ENCODE assay signal across 10 cellular contexts in the genomic region with DNA sequence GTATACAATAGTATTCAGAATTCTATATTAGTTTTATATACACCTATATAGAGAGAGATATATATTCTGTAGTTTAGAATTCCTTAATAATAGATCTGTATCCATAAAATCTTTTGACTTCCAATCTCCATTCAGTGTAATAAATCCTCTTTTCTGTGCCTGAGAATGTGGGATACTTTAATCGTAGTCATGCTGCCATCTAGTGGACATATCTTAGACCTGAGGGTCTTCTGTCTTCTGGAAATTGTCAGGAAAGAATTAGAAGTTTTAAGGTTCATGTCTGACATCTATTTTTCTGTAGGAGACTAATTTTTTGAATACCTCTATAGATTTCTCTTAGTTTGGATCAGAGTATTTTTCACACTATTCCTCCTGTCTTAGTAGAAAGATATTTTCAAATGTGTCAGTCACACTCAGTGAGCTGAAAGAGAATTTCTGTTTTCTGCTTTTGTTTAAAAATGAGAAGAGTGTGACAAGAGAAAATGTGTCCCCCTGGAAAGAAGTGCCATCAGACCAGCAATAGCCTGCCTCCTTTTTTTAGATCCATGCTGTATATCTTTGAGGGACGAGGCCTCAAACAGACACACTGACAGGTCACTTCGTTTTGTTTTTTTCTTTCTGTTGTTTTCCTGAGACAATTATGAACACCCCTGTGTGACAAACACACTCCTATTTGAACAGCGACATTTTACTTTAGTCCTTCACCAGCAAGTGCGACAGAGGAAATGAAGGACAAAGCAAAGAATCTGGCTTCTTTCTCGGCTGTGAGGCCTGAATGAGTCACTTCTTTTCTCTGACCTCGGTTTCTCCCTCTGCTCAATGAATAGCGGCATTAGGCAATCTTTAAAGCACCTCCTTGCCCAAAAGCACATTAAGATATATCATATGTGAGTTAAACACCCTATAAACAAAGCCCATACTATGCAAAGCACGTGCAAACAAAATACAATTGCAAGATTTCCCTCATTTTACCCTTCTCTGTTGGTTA.
DNase-seq lines count a peak whose midpoint lies in the region; ATAC-seq and TF ChIP-seq lines count a peak whose summit lies in the region.
"Had no signal": no experiment of that assay in that cellular context is flagged by ENCODE, and none has a peak within 500 bp of the region (broad histone marks: within the 10 kb centered on the region; RNA-seq: fewer than 3 reads in every experiment).

No MANE protein-coding gene starts in this region.

- H3K36me3 ChIP-seq in Caco-2 (ENCODE audit: control insufficient read depth, insufficient read depth, low read length): no peaks in the 10 kb centered on the region
- H3K36me3 ChIP-seq: SJSA1 had no signal

- no peaks in the 10 kb centered on the region for H3K4me1 Mint-ChIP-seq in Caco-2 (ENCODE audit: low read depth, unreplicated experiment)

- peaks cover 16% of the 10 kb centered on the region for H3K27me3 Mint-ChIP-seq in Caco-2 (ENCODE audit: insufficient read depth, unreplicated experiment)

- no peak overlapping the region for H3K27ac Mint-ChIP-seq in Caco-2 (ENCODE audit: unreplicated experiment)

- no peaks in the 10 kb centered on the region for H3K4me1 ChIP-seq in Caco-2
- H3K4me1 ChIP-seq: SJSA1 had no signal

- TF ChIP-seq CTCF in Caco-2 (IDR thresholded peaks at IDR 0.05; ENCODE audit: insufficient read depth in 1 of 2, low read depth in 1 of 2, low read length in 1 of 2, severe bottlenecking in 1 of 2, unreplicated experiment in 1 of 2): peak; percentile 55 to 65
- peak; percentile 76 for TF ChIP-seq CTCF in fibroblast of pulmonary artery (IDR thresholded peaks at IDR 0.05; ENCODE audit: low read length, missing control alignments)
- TF ChIP-seq CTCF in lower leg skin (IDR thresholded peaks at IDR 0.05): no peak

- ATAC-seq in GM19463 (IDR thresholded peaks at IDR 0.05; ENCODE audit: unreplicated experiment) (peak; percentile 66), GM21367 (IDR thresholded peaks at IDR 0.05; ENCODE audit: unreplicated experiment) (no peak)

- DNase-seq in Caco-2 (peak in 1 of 2 experiments; percentile 46), NAMALWA (ENCODE audit: low spot score) (peak; percentile 59), SK-MEL-5 (ENCODE audit: low read depth, low spot score) (peak; percentile 78), fibroblast of pulmonary artery (ENCODE audit: low read depth) (peak; percentile 75), pulmonary artery endothelial cell (ENCODE audit: low read depth, low spot score) (peak; percentile 20), lower leg skin (ENCODE audit: low spot score in 2 of 2) (no peak)
- DNase-seq: right cardiac atrium had no signal

- no peaks in the 10 kb centered on the region for H3K9me3 ChIP-seq in Caco-2
- H3K9me3 ChIP-seq: SJSA1 had no signal

- POLR2A ChIA-PET in Caco-2 (lab: Charles Lee): no interaction called here

- no TSS peak for BruUV-seq in Caco-2 (replicated peaks; lab: Mats Ljungman, UMichigan)

- no peaks in the 10 kb centered on the region; the same call in 1 of the 2 replicates for H3K27me3 ChIP-seq in Caco-2 (replicated peaks; ENCODE audit: control insufficient read depth, insufficient read depth, low read length)
- H3K27me3 ChIP-seq: SJSA1 had no signal

- H3K4me3 ChIP-seq in Caco-2 (ENCODE audit: low read depth, low read length) (no peak overlapping the region), fibroblast of pulmonary artery (replicated peaks; ENCODE audit: low read depth, low read length) (no peak overlapping the region), lower leg skin (ENCODE audit: low read depth, poor library complexity, severe bottlenecking) (no peak overlapping the region)
- H3K4me3 ChIP-seq: SJSA1 had no signal

- in situ Hi-C loops in SK-MEL-5 (cut with HindIII; ENCODE audit: low pct_unique_long_range_greater_than_20kb, low sequenced_read_pairs): no loop called here

- no peaks in the 10 kb centered on the region for H3K9me3 Mint-ChIP-seq in Caco-2 (ENCODE audit: unreplicated experiment)

- H3K4me3 Mint-ChIP-seq in Caco-2 (ENCODE audit: unreplicated experiment): no peak overlapping the region

- intact Hi-C loops in Caco-2 (cut with micrococcal nuclease; ENCODE audit: unreplicated experiment) (loop anchor here (1.0 kb wide), 3 partner anchors 91 to 280 kb away; no protein-coding TSS in a partner anchor), lower leg skin (cut with DNase I; ENCODE audit: low total_unique reads) (no loop called here)

- no peak for TF ChIP-seq POLR2A in lower leg skin (IDR thresholded peaks at IDR 0.05)

- CTCF ChIA-PET in Caco-2 (lab: Charles Lee): interaction anchor here (0.9 to 1.3 kb wide), 2 partner anchors 151 to 152 kb away, joined by 3 to 9 read pairs; no protein-coding TSS in a partner anchor

- no peaks in the 10 kb centered on the region for H3K36me3 Mint-ChIP-seq in Caco-2 (ENCODE audit: insufficient read depth, unreplicated experiment)

- WGBS in lower leg skin, 2 donors: 63 to 64% methylated on average over 9 of the region's 9 CpGs

Comparison
In these comparisons a context has a peak if more than half of its experiments do, and no peak if none do; other contexts are left out.
1. DNase-seq: peak in NAMALWA (single experiment), SK-MEL-5 (single experiment), fibroblast of pulmonary artery (single experiment) and pulmonary artery endothelial cell (single experiment); none in lower leg skin (0 of 2).
2. CTCF ChIP-seq: peak in Caco-2 (2 of 2) and fibroblast of pulmonary artery (single experiment); none in lower leg skin (0 of 3).